Comparison of ENCODE assay signal across 8 cellular contexts in the genomic region with DNA sequence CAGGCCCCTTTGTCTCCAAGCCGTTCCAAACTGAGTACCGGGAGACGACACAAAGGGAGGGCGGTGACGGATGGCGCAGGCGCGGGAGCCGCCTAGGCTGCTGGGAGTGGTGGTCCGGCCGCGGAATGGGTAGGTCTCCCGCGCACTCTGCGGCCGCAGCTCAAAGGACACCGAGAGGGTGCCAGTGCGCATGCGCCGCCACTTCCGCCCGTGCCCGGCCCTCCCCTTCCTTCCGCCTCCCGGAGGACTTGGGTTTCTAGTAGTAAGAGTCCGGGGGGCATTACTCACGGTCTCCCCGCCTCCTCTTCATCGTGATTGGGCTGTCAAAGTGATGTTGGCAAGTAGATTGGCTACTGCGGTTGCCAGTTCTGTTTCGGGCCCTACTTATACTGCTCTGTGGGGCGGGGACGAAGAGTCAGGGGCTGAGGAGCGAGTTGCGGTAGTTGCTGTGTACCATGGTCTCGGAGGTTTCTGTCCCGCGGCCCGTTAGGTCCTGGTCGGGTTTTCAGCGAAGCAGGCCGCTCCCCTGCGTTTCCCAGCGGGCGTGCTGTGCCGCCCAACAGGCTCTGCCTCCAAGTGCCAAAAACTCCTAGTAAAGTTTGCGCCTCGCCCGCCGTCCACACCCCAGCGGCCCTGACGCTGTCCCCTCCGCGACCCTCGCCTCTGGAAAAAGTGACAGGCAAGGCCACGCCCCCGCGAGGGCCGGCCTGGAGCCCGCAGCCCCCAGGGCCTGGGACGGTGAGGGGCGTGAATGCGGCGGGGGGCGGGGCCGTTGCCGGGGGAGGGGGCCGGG. TPM values are rescaled to one million over a fixed set of nuclear protein-coding genes. Genes with fewer than 3 reads are reported as not detected.
DNase-seq lines count a peak whose midpoint lies in the region; ATAC-seq, FAIRE-seq and TF ChIP-seq lines count a peak whose summit lies in the region.

No MANE protein-coding gene starts in this region.

- FAIRE-seq in GM12891 (lab: Jason Lieb, UNC) (no peak), pancreas (lab: Jason Lieb, UNC) (peak; percentile 93)

- peak; percentile 100 for TF ChIP-seq POLR2A in GM12891 (IDR thresholded peaks at IDR 0.05; ENCODE audit: low read depth, low read length)

- peak overlapping the region; percentile 98 for H3K9ac ChIP-seq in adipocyte (ENCODE audit: low read length)

- peak; percentile 49 for ATAC-seq in HG02798 (IDR thresholded peaks at IDR 0.05; ENCODE audit: poor library complexity, unreplicated experiment)
- ATAC-seq in Right ventricle myocardium superior (ENCODE audit: poor library complexity): peak; percentile 75
- peak; percentile 67 to 76 (median 68) for ATAC-seq in pancreas

- peak overlapping the region; percentile 94 for H3K4me3 ChIP-seq in adipocyte (ENCODE audit: low read length)
- peak overlapping the region; percentile 90 to 97 (median 94) for H3K4me3 ChIP-seq in pancreas
- peak overlapping the region; percentile 92 to 98 for H3K4me3 ChIP-seq in tibial artery

- no peaks in the 10 kb centered on the region for H3K36me3 ChIP-seq in adipocyte (ENCODE audit: control insufficient read depth, insufficient read depth, low read length, severe bottlenecking)
- H3K36me3 ChIP-seq in pancreas: no peaks in the 10 kb centered on the region
- no peaks in the 10 kb centered on the region for H3K36me3 ChIP-seq in tibial artery

- DNase-seq in GM12891 (ENCODE audit: insufficient read length, low spot score) (peak; percentile 82), NCI-H1417 treated with DMSO at 0.1 percent for 48 hours (lab: John Stamatoyannopoulos, UW) (peak; percentile 100), SW 1271 (lab: John Stamatoyannopoulos, UW) (peak; percentile 66 to 83), adipocyte (ENCODE audit: low read depth) (peak; percentile 100), Right ventricle myocardium superior (peak; percentile 99), pancreas (peak; percentile 99 to 100 (median 99)), tibial artery (peak; percentile 100)

- TF ChIP-seq CTCF in pancreas (IDR thresholded peaks at IDR 0.05): no peak
- TF ChIP-seq CTCF in tibial artery (IDR thresholded peaks at IDR 0.05): peak in 1 of 2 experiments; percentile 33

- H3K27me3 ChIP-seq in adipocyte (replicated peaks; ENCODE audit: control insufficient read depth, insufficient read depth, low read length) (no peaks in the 10 kb centered on the region), pancreas (no peaks in the 10 kb centered on the region), tibial artery (no peaks in the 10 kb centered on the region)

- peak overlapping the region; percentile 98 to 100 (median 100) for H3K27ac ChIP-seq in pancreas
- peak overlapping the region; percentile 99 for H3K27ac ChIP-seq in tibial artery

- H3K9me3 ChIP-seq in adipocyte (ENCODE audit: control insufficient read depth, low read length) (no peaks in the 10 kb centered on the region), pancreas (no peaks in the 10 kb centered on the region), tibial artery (no peaks in the 10 kb centered on the region)

- 0% methylated on average over 54 to 68 of the region's 68 CpGs for WGBS in pancreas, 2 donors

- intact Hi-C loops in Right ventricle myocardium superior (cut with DNase I): loop anchor here (10.0 kb wide), 1 partner anchor 202 kb away; the partner anchor contains the start of gene ANKRD10
- intact Hi-C loops in pancreas (cut with DNase I): no loop called here
- intact Hi-C loops in tibial artery (cut with DNase I; ENCODE audit: low total_unique reads): loop anchor here (10.0 kb wide), 2 partner anchors 162 to 498 kb away; no protein-coding TSS in a partner anchor

- H3K4me1 ChIP-seq in adipocyte (ENCODE audit: control insufficient read depth, insufficient read depth, low read length): peaks cover 26% of the 10 kb centered on the region
- peaks cover 14 to 23% (median 16%) of the 10 kb centered on the region in 3 donors for H3K4me1 ChIP-seq in pancreas
- H3K4me1 ChIP-seq in tibial artery: peaks cover 0 to 25% (median 23%) of the 10 kb centered on the region in 4 donors

TF ChIP-seq in GM12891, 5 proteins besides CTCF, POLR2A, EP300 and RAD21:
- TF ChIP-seq POLR2AphosphoS5 (IDR thresholded peaks at IDR 0.05; ENCODE audit: low read depth, low read length): peak; percentile 100
- peak; percentile 81; the same call in 1 of the 2 replicates for TF ChIP-seq TAF1 (IDR thresholded peaks at IDR 0.05; ENCODE audit: low read depth, low read length)
- TF ChIP-seq POU2F2 (IDR thresholded peaks at IDR 0.05; ENCODE audit: low read depth, low read length): peak; percentile 90
- no peak for TF ChIP-seq PAX5 (IDR thresholded peaks at IDR 0.05; ENCODE audit: insufficient read depth, low read length, severe bottlenecking)
- peak; percentile 7; the same call in 1 of the 2 replicates for TF ChIP-seq SPI1 (IDR thresholded peaks at IDR 0.05; ENCODE audit: low read depth, low read length)

RNA-seq across cellular contexts. Expression of gene ING1, which starts 0.5 kb away (rescaled TPM):
- 19.1 TPM for polyA plus RNA-seq in GM12891 (2012; ENCODE audit: low read depth, missing spikeins)
- total RNA-seq in Right ventricle myocardium superior (6.6 TPM), pancreas (1 to 10 TPM; 4.0 to 7.7 (median 6.0) TPM)
- polyA plus RNA-seq in pancreas: 1 to 10 TPM; 4.6 to 5.3 TPM

RNA-seq across cellular contexts. Expression of gene CARS2, which starts 7.1 kb away (rescaled TPM):
- polyA plus RNA-seq in GM12891 (2012; ENCODE audit: low read depth, missing spikeins): 67.0 TPM
- total RNA-seq in Right ventricle myocardium superior (55.3 TPM), pancreas (10 to 100 TPM; 18.2 to 38.8 (median 22.6) TPM)
- 10 to 100 TPM; 92.3 to 98.7 TPM for polyA plus RNA-seq in pancreas

Comparison
In these comparisons a context has a peak if more than half of its experiments do, and no peak if none do; other contexts are left out.
1. Peak in every context shown above with its lines: DNase-seq, ATAC-seq, H3K4me3 ChIP-seq and H3K27ac ChIP-seq.
2. intact Hi-C loops: an anchor here in Right ventricle myocardium superior (10.0 kb wide) and tibial artery (10.0 kb wide); none called in pancreas.